17 cellular contexts compared by ENCODE assay signal in the genomic region with DNA sequence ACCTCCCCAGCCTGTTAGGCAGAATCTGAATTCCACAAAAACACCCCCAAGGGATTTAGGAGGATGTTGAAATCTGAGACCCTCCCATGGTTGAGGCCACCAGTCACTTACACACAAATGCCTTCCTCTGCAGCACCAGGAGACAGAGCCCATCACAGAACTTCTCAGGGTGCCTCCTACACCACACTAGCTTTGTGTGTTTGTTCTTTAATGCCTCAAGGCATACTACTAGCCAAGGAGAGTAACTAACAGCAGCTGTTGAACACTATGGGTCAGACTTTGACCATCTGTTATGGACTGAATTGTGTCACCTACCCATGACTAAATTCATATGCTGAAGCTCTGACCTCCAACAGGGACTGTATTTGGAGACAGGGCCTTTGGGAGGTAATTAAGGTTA. TPM values are rescaled to one million over a fixed set of nuclear protein-coding genes. Genes with fewer than 3 reads are reported as not detected.
DNase-seq lines count a peak whose midpoint lies in the region; ATAC-seq and TF ChIP-seq lines count a peak whose summit lies in the region.
"Had no signal": no experiment of that assay in that cellular context is flagged by ENCODE, and none has a peak within 500 bp of the region (broad histone marks: within the 10 kb centered on the region; RNA-seq: fewer than 3 reads in every experiment).

No MANE protein-coding gene starts in this region.

- no peaks in the 10 kb centered on the region for H3K79me1 ChIP-seq in trophoblast cell (ENCODE audit: low read length)

- peaks cover 20 to 42% of the 10 kb centered on the region in 2 experiments for H3K36me3 ChIP-seq in trophoblast cell (ENCODE audit: control insufficient read depth in 1 of 2, insufficient read depth in 2 of 2, low read length in 2 of 2)
- peaks cover 69% of the 10 kb centered on the region for H3K36me3 ChIP-seq in MG63

- no peak overlapping the region for H2BK5ac ChIP-seq in trophoblast cell (ENCODE audit: low read depth, low read length, poor library complexity)

- H3K4me1 ChIP-seq in trophoblast cell (ENCODE audit: control insufficient read depth in 1 of 2, insufficient read depth in 2 of 2, low read length in 2 of 2): peaks cover 7 to 11% of the 10 kb centered on the region in 2 experiments
- H3K4me1 ChIP-seq: left lung had no signal

- H2AK5ac ChIP-seq in trophoblast cell (ENCODE audit: low read length): no peak overlapping the region

- no peaks in the 10 kb centered on the region for H3K27me3 ChIP-seq in trophoblast cell (ENCODE audit: insufficient read depth, low read length)
- no peaks in the 10 kb centered on the region for H3K27me3 ChIP-seq in MG63
- H3K27me3 ChIP-seq: left lung had no signal

- no peak overlapping the region for H2BK12ac ChIP-seq in trophoblast cell (ENCODE audit: low read length)

- no peak overlapping the region for H3K14ac ChIP-seq in trophoblast cell (ENCODE audit: low read length)

- no peak overlapping the region for H4K91ac ChIP-seq in trophoblast cell (ENCODE audit: low read depth, low read length)

- H3K18ac ChIP-seq in trophoblast cell (ENCODE audit: low read length): no peak overlapping the region

- H3K9me3 Mint-ChIP-seq in HFFc6: no peaks in the 10 kb centered on the region

- H2BK120ac ChIP-seq in trophoblast cell (ENCODE audit: insufficient read depth, low read length, poor library complexity): no peak overlapping the region

- peak overlapping the region; percentile 40 for H3K27ac ChIP-seq in trophoblast cell (ENCODE audit: low read depth, low read length)
- H3K27ac ChIP-seq: KMS-11, left lung had no signal

- H2AFZ ChIP-seq in trophoblast cell (ENCODE audit: insufficient read depth, low read length, poor library complexity): no peak overlapping the region

- ATAC-seq in GM18858 (IDR thresholded peaks at IDR 0.05; ENCODE audit: unreplicated experiment): no peak
- ATAC-seq: left lung had no signal

- no peak overlapping the region for H3K9ac ChIP-seq in trophoblast cell (ENCODE audit: low read length)
- H3K9ac ChIP-seq: KMS-11 had no signal

- no peak overlapping the region for H3K4me2 ChIP-seq in trophoblast cell (ENCODE audit: low read length)
- H3K4me2 ChIP-seq: KMS-11 had no signal

- no peak for TF ChIP-seq CTCF in HFFc6 (IDR thresholded peaks at IDR 0.05)

- H3K36me3 Mint-ChIP-seq in HFFc6 (ENCODE audit: low read depth): peaks cover 5% of the 10 kb centered on the region

- no peaks in the 10 kb centered on the region for H3K79me2 ChIP-seq in trophoblast cell (ENCODE audit: control insufficient read depth, insufficient read depth, low read length, poor library complexity)

- no peak overlapping the region for H3K4me3 ChIP-seq in trophoblast cell (ENCODE audit: low read depth, low read length)
- H3K4me3 ChIP-seq in MG63: no peak overlapping the region
- H3K4me3 ChIP-seq: left lung had no signal

- no peaks in the 10 kb centered on the region for H3K4me1 Mint-ChIP-seq in HFFc6 (ENCODE audit: low read depth)

- peak; percentile 11 for DNase-seq in D341Med (ENCODE audit: low spot score)
- DNase-seq in LHCN-M2 (ENCODE audit: low read depth): peak; percentile 66
- DNase-seq in fibroblast of gingiva (ENCODE audit: low read depth): peak; percentile 28
- peak; percentile 22 to 35 for DNase-seq in trophoblast cell
- DNase-seq in HFFc6: no peak
- no peak for DNase-seq in activated T-cell treated with anti-CD3 and anti-CD28 coated beads, Interleukin-2, amount 50 U/mL, for 1 hour
- DNase-seq in MG63: no peak
- DNase-seq: activated gamma-delta T cell, aorta, DMS153, H7, left lung, NCI-H1105 treated with DMSO at 0.1 percent for 48 hours, NCI-H2171, NCI-H82 had no signal

- no peak overlapping the region for H4K8ac ChIP-seq in trophoblast cell (ENCODE audit: low read depth, low read length)

- no peak overlapping the region for H3K27ac Mint-ChIP-seq in HFFc6

- no peaks in the 10 kb centered on the region for H3K27me3 Mint-ChIP-seq in HFFc6 (ENCODE audit: insufficient read depth)

- H4K12ac ChIP-seq in trophoblast cell (ENCODE audit: low read depth, low read length): no peak overlapping the region

- H3K23ac ChIP-seq in trophoblast cell (ENCODE audit: low read length): no peak overlapping the region

- H3K4me3 Mint-ChIP-seq in HFFc6: no peak overlapping the region

- H3K9me3 ChIP-seq in trophoblast cell (ENCODE audit: insufficient read depth, low read depth, low read length): no peaks in the 10 kb centered on the region
- H3K9me3 ChIP-seq in MG63: no peaks in the 10 kb centered on the region
- H3K9me3 ChIP-seq: left lung had no signal

- H3K4ac ChIP-seq in trophoblast cell (ENCODE audit: low read depth, low read length): no peak overlapping the region

RNA-seq across cellular contexts. Expression of a gene that starts 9.5 kb away (rescaled TPM):
- total RNA-seq in LHCN-M2 (2014; rRNA removed): 7.4 and 8.9 TPM in 2 replicates
- polyA plus RNA-seq in LHCN-M2 (2012): 3.8 TPM
- polyA plus RNA-seq in trophoblast cell (2013): 10.5 and 11.2 TPM in 2 replicates
- total RNA-seq in HFFc6 (2021; fragmentation: NEBNext Ultra II Directional; extraction: Animal tissue kit (Norgen Biotek cat#: 25700)): 1 to 10 TPM; 7.9 to 9.9 (median 8.8) TPM
- 10.5 and 10.9 TPM in 2 replicates for total RNA-seq in MG63 (2014; rRNA removed; shearing (Covaris generic); ENCODE audit: low replicate concordance)

RNA-seq across cellular contexts. Expression of a gene that starts 22.4 kb away (rescaled TPM):
- 97.1 and 97.3 TPM in 2 replicates for total RNA-seq in LHCN-M2 (2014; rRNA removed)
- polyA plus RNA-seq in LHCN-M2 (2012): 81.2 TPM
- 65.8 and 66.8 TPM in 2 replicates for polyA plus RNA-seq in trophoblast cell (2013)
- 10 to 100 TPM; 66.2 to 74.6 (median 71.9) TPM for total RNA-seq in HFFc6 (2021; fragmentation: NEBNext Ultra II Directional; extraction: Animal tissue kit (Norgen Biotek cat#: 25700))
- total RNA-seq in MG63 (2014; rRNA removed; shearing (Covaris generic); ENCODE audit: low replicate concordance): 89.0 and 111 TPM in 2 replicates

RNA-seq across cellular contexts. Expression of a gene that starts 23.4 kb away (rescaled TPM):
- total RNA-seq in LHCN-M2 (2014; rRNA removed): 2.9 and 3.2 TPM in 2 replicates
- 1.5 TPM for polyA plus RNA-seq in LHCN-M2 (2012)
- polyA plus RNA-seq in trophoblast cell (2013): 1.4 and 1.6 TPM in 2 replicates
- total RNA-seq in HFFc6 (2021; fragmentation: NEBNext Ultra II Directional; extraction: Animal tissue kit (Norgen Biotek cat#: 25700)): 1 to 10 TPM in 3 of 6 experiments, under 1 TPM in 3; 0.26 to 2.0 (median 1.0) TPM
- total RNA-seq in MG63 (2014; rRNA removed; shearing (Covaris generic); ENCODE audit: low replicate concordance): 0.59 and 1.8 TPM in 2 replicates

Comparison
In these comparisons a context has a peak if more than half of its experiments do, and no peak if none do; other contexts are left out.
1. DNase-seq: peak in D341Med (single experiment), LHCN-M2 (single experiment), fibroblast of gingiva (single experiment) and trophoblast cell (2 of 2); none in HFFc6 (single experiment), activated T-cell treated with anti-CD3 and anti-CD28 coated beads, Interleukin-2, amount 50 U/mL, for 1 hour (single experiment) and MG63 (single experiment).